In genomic region chr4:22410645-22411247, GRCh38 we compare ENCODE assay signal across 9 cellular contexts.
A peak's percentile ranks its signal among the peaks of the same experiment; 100 is the strongest.
DNase-seq lines count a peak whose midpoint lies in the region; ATAC-seq and TF ChIP-seq lines count a peak whose summit lies in the region.
"Had no signal": no experiment of that assay in that cellular context is flagged by ENCODE, and none has a peak within 500 bp of the region (broad histone marks: within the 10 kb centered on the region; RNA-seq: fewer than 3 reads in every experiment).

No MANE protein-coding gene starts in this region.

- H3K36me3 ChIP-seq in heart left ventricle: peaks cover 0 to 14% (median 0%) of the 10 kb centered on the region in 9 donors
- peaks cover 0 to 8% (median 0%) of the 10 kb centered on the region in 3 donors for H3K36me3 ChIP-seq in Peyer's patch
- H3K36me3 ChIP-seq in uterus: no peaks in the 10 kb centered on the region

- peaks cover 0 to 4% (median 0%) of the 10 kb centered on the region in 12 donors for H3K4me1 ChIP-seq in heart left ventricle
- H3K4me1 ChIP-seq in Peyer's patch: no peaks in the 10 kb centered on the region
- no peaks in the 10 kb centered on the region for H3K4me1 ChIP-seq in uterus

- WGBS in heart left ventricle, 4 donors: 79 to 97% (median 85%) methylated on average over 1 of the region's 1 CpG

- DNase-seq in heart left ventricle: no peak
- DNase-seq in left ventricle myocardium superior: no peak
- DNase-seq in Peyer's patch: no peak
- DNase-seq in foreskin fibroblast: peak in 1 of 2 donors; percentile 18
- no peak for DNase-seq in uterus
- no peak for DNase-seq in iPS-NIHi11 (ENCODE audit: low spot score)
- DNase-seq: RPMI8226 had no signal

- TF ChIP-seq POLR2A in heart left ventricle (IDR thresholded peaks at IDR 0.05) (no peak), Peyer's patch (IDR thresholded peaks at IDR 0.05) (no peak), uterus (IDR thresholded peaks at IDR 0.05) (no peak)

- H3K9me3 ChIP-seq in heart left ventricle (no peaks in the 10 kb centered on the region), Peyer's patch (no peaks in the 10 kb centered on the region), uterus (no peaks in the 10 kb centered on the region)

- H3K4me3 ChIP-seq in heart left ventricle (no peak overlapping the region), Peyer's patch (no peak overlapping the region), foreskin fibroblast (ENCODE audit: low read depth in 1 of 2, low read length in 2 of 2) (no peak overlapping the region), uterus (no peak overlapping the region)

- no peaks in the 10 kb centered on the region for H3K27me3 ChIP-seq in heart left ventricle
- no peaks in the 10 kb centered on the region for H3K27me3 ChIP-seq in Peyer's patch
- no peaks in the 10 kb centered on the region for H3K27me3 ChIP-seq in uterus

- TF ChIP-seq CTCF in heart left ventricle (IDR thresholded peaks at IDR 0.05) (peak; percentile 33 to 71 (median 59)), Peyer's patch (IDR thresholded peaks at IDR 0.05) (peak in 4 of 6 experiments; percentile 41 to 55 (median 51)), foreskin fibroblast (IDR thresholded peaks at IDR 0.05; ENCODE audit: low read depth, low read length) (peak; percentile 28), uterus (IDR thresholded peaks at IDR 0.05) (peak; percentile 34 to 61 (median 44))

- intact Hi-C loops in heart left ventricle (cut with DNase I) (loop anchor here (1.0 to 5.0 kb wide), 7 partner anchors 196 to 282 kb away; partner anchors contain the start of gene GBA3 (in 2 of the 10)), left ventricle myocardium superior (cut with micrococcal nuclease) (loop anchor here (5.0 kb wide), 1 partner anchor 282 kb away; the partner anchor contains the start of gene GBA3), uterus (cut with DNase I; ENCODE audit: low total_unique reads) (no loop called here)

- H3K27ac ChIP-seq in heart left ventricle: no peak overlapping the region
- H3K27ac ChIP-seq in Peyer's patch: no peak overlapping the region
- no peak overlapping the region for H3K27ac ChIP-seq in uterus

- ATAC-seq in heart left ventricle (no peak), left ventricle myocardium superior (no peak), HG03460 (IDR thresholded peaks at IDR 0.05; ENCODE audit: unreplicated experiment) (no peak), HG02571 (IDR thresholded peaks at IDR 0.05; ENCODE audit: unreplicated experiment) (no peak)
